25 cellular contexts compared by ENCODE assay signal in genomic region chr15:99154271-99154670, GRCh38. TPM values are rescaled to one million over a fixed set of nuclear protein-coding genes. Genes with fewer than 3 reads are reported as not detected.
A peak's percentile ranks its signal among the peaks of the same experiment; 100 is the strongest.
DNase-seq lines count a peak whose midpoint lies in the region; ATAC-seq and TF ChIP-seq lines count a peak whose summit lies in the region.
"Had no signal": no experiment of that assay in that cellular context is flagged by ENCODE, and none has a peak within 500 bp of the region (broad histone marks: within the 10 kb centered on the region; RNA-seq: fewer than 3 reads in every experiment).

No MANE protein-coding gene starts in this region.

- CTCF ChIA-PET in A673 (lab: Charles Lee) (no interaction called here), IMR-90 (lab: Yijun Ruan, JAX) (no interaction called here)
- CTCF ChIA-PET in activated CD8-positive, alpha-beta T cell treated with anti-CD3 and anti-CD28 coated beads, Interleukin-2, amount 10 ng/mL, durations not matched to agents 7 days and 5 days (lab: Charles Lee): no interaction called here

- H3K18ac ChIP-seq in IMR-90 (ENCODE audit: low read depth, low read length): no peak overlapping the region

- no peak overlapping the region for H3K27ac Mint-ChIP-seq in activated CD8-positive, alpha-beta T cell treated with anti-CD3 and anti-CD28 coated beads, Interleukin-2, amount 10 ng/mL, durations not matched to agents 7 days and 5 days
- H3K27ac Mint-ChIP-seq: activated CD4-positive, alpha-beta T cell treated with anti-CD3 and anti-CD28 coated beads, Interleukin-2, amount 10 ng/mL, durations not matched to agents 24 days and 14 days; activated naive CD8-positive, alpha-beta T cell; naive thymus-derived CD8-positive, alpha-beta T cell; type B pancreatic cell had no signal

- H3K56ac ChIP-seq in IMR-90 (ENCODE audit: extremely low read depth, insufficient read depth, low read length): no peak overlapping the region

- no TSS peak for BruUV-seq in A673 (replicated peaks; lab: Mats Ljungman, UMichigan)
- no TSS peak for BruUV-seq in IMR-90 (replicated peaks; lab: Mats Ljungman, UMichigan)

- H3K4ac ChIP-seq in IMR-90 (ENCODE audit: low read depth, low read length): no peak overlapping the region

- H4K8ac ChIP-seq in IMR-90 (ENCODE audit: low read depth in 2 of 2, low read length in 2 of 2): peak overlapping the region in 1 of 2 experiments; percentile 19; a peak in 1 of 4 replicates

- no peak overlapping the region for H2BK5ac ChIP-seq in IMR-90 (ENCODE audit: low read depth, low read length, poor library complexity, severe bottlenecking)

- dilution Hi-C loops in IMR-90 (cut with HindIII; ENCODE audit: low sequenced_read_pairs, unreplicated experiment): no loop called here

- no peak overlapping the region for H2BK20ac ChIP-seq in IMR-90 (ENCODE audit: low read depth, low read length)

- H3K9me3 ChIP-seq in A673 (ENCODE audit: low read depth, low read length, poor library complexity, severe bottlenecking) (no peaks in the 10 kb centered on the region), IMR-90 (ENCODE audit: control insufficient read depth, insufficient read depth, low read length) (no peaks in the 10 kb centered on the region), liver (ENCODE audit: control insufficient read depth in 4 of 4, low read length in 3 of 4) (no peaks in the 10 kb centered on the region)
- H3K9me3 ChIP-seq: BLaER1, right atrium auricular region had no signal

- no peak overlapping the region for H2AK5ac ChIP-seq in IMR-90 (ENCODE audit: low read depth, low read length)

- TF ChIP-seq POLR2A in IMR-90 (IDR thresholded peaks at IDR 0.05; ENCODE audit: low read depth, low read length): no peak

- H3K4me1 Mint-ChIP-seq in activated CD8-positive, alpha-beta T cell treated with anti-CD3 and anti-CD28 coated beads, Interleukin-2, amount 10 ng/mL, durations not matched to agents 7 days and 5 days (ENCODE audit: low read depth): peaks cover 8% of the 10 kb centered on the region
- H3K4me1 Mint-ChIP-seq: naive thymus-derived CD8-positive, alpha-beta T cell had no signal

- no peak for ATAC-seq in IMR-90 (ENCODE audit: low read depth)
- no peak for ATAC-seq in activated CD8-positive, alpha-beta T cell treated with anti-CD3 and anti-CD28 coated beads, Interleukin-2, amount 10 ng/mL, durations not matched to agents 7 days and 5 days
- ATAC-seq: esophagus mucosa; HCT116; naive thymus-derived CD8-positive, alpha-beta T cell had no signal

- H3K36me3 Mint-ChIP-seq in activated CD8-positive, alpha-beta T cell treated with anti-CD3 and anti-CD28 coated beads, Interleukin-2, amount 10 ng/mL, durations not matched to agents 7 days and 5 days (ENCODE audit: low read depth): no peaks in the 10 kb centered on the region
- H3K36me3 Mint-ChIP-seq: activated naive CD8-positive, alpha-beta T cell; naive thymus-derived CD8-positive, alpha-beta T cell had no signal

- H2BK15ac ChIP-seq in IMR-90 (ENCODE audit: low read depth, low read length): no peak overlapping the region

- in situ Hi-C loops in IMR-90 (cut with MboI; ENCODE audit: low sequenced_read_pairs): no loop called here

- H3K23ac ChIP-seq in IMR-90 (ENCODE audit: low read depth, low read length): no peak overlapping the region

- POLR2A ChIA-PET in A673 (lab: Charles Lee; ENCODE audit: low non-redundant PET): no interaction called here
- POLR2A ChIA-PET in IMR-90 (lab: Charles Lee; ENCODE audit: unreplicated experiment): no interaction called here
- POLR2A ChIA-PET in activated CD8-positive, alpha-beta T cell treated with anti-CD3 and anti-CD28 coated beads, Interleukin-2, amount 10 ng/mL, durations not matched to agents 7 days and 5 days (lab: Charles Lee): no interaction called here

- no peaks in the 10 kb centered on the region for H3K27me3 Mint-ChIP-seq in activated CD8-positive, alpha-beta T cell treated with anti-CD3 and anti-CD28 coated beads, Interleukin-2, amount 10 ng/mL, durations not matched to agents 7 days and 5 days (ENCODE audit: low read depth)
- H3K27me3 Mint-ChIP-seq: activated CD4-positive, alpha-beta T cell treated with anti-CD3 and anti-CD28 coated beads, Interleukin-2, amount 10 ng/mL, durations not matched to agents 24 days and 14 days; type B pancreatic cell had no signal

- no peaks in the 10 kb centered on the region for H4K20me1 ChIP-seq in IMR-90 (ENCODE audit: insufficient read depth, low read length)
- H4K20me1 ChIP-seq: BLaER1 had no signal

- H3K14ac ChIP-seq in IMR-90 (replicated peaks; ENCODE audit: low read depth, low read length): peak overlapping the region; percentile 25; the same call in 1 of the 2 replicates

- H3K9me1 ChIP-seq in IMR-90 (ENCODE audit: insufficient read depth, low read length): peaks cover 23% of the 10 kb centered on the region; the same call in 1 of the 2 replicates

- no peak overlapping the region for H3K4me2 ChIP-seq in IMR-90 (ENCODE audit: low read depth, low read length)
- H3K4me2 ChIP-seq: BLaER1, PC-9 had no signal

- H3K4me1 ChIP-seq in A673 (ENCODE audit: insufficient read depth, low read length, poor library complexity, severe bottlenecking) (no peaks in the 10 kb centered on the region), IMR-90 (ENCODE audit: control insufficient read depth, insufficient read depth, low read length) (peaks cover 14% of the 10 kb centered on the region), liver (ENCODE audit: control insufficient read depth in 4 of 4, insufficient read depth in 4 of 4, low read length in 3 of 4) (peaks cover 0 to 27% (median 12%) of the 10 kb centered on the region in 4 donors)

- DNase-seq in A673 (ENCODE audit: low spot score): peak; percentile 23
- DNase-seq in IMR-90: peak; percentile 29
- DNase-seq in astrocyte of the hippocampus (ENCODE audit: low read depth, low spot score): peak; percentile 20
- DNase-seq in head of caudate nucleus: no peak
- no peak for DNase-seq in inferior parietal cortex (ENCODE audit: extremely low spot score)
- no peak for DNase-seq in activated CD8-positive, alpha-beta T cell treated with anti-CD3 and anti-CD28 coated beads, Interleukin-2, amount 10 ng/mL, durations not matched to agents 7 days and 5 days
- DNase-seq in HCEC 1CT: no peak
- DNase-seq: ACHN; activated CD4-positive, alpha-beta T cell treated with anti-CD3 and anti-CD28 coated beads, Interleukin-2, amount 10 ng/mL, durations not matched to agents 24 days and 14 days; Calu3; cerebellar nuclear complex; MV-4-11; naive thymus-derived CD8-positive, alpha-beta T cell; NCI-H2171 treated with DMSO at 0.1 percent for 48 hours; NCI-H748 treated with DMSO at 0.1 percent for 48 hours; PC-9; SIG-M5 had no signal

- TF ChIP-seq CTCF in A673 (conservative IDR thresholded peaks at IDR 0.05; ENCODE audit: low read depth, low read length) (no peak), IMR-90 (conservative IDR thresholded peaks at IDR 0.05; ENCODE audit: low read depth, low read length) (no peak), liver (IDR thresholded peaks at IDR 0.05; ENCODE audit: low read depth, low read length, missing input control) (no peak)

- no peak overlapping the region for H2AFZ ChIP-seq in IMR-90 (replicated peaks; ENCODE audit: low read length, poor library complexity)
- H2AFZ ChIP-seq: PC-9 had no signal

- H3K36me3 ChIP-seq in A673 (ENCODE audit: insufficient read depth, low read length, poor library complexity, severe bottlenecking) (no peaks in the 10 kb centered on the region), IMR-90 (ENCODE audit: control insufficient read depth, insufficient read depth, low read length) (peaks cover 11% of the 10 kb centered on the region), liver (ENCODE audit: control insufficient read depth in 4 of 4, insufficient read depth in 3 of 4, low read depth in 1 of 4, low read length in 3 of 4) (peaks cover 0 to 7% (median 0%) of the 10 kb centered on the region in 4 donors)
- H3K36me3 ChIP-seq: BLaER1 had no signal

- H2AK9ac ChIP-seq in IMR-90 (replicated peaks; ENCODE audit: low read depth, low read length, poor library complexity): peak overlapping the region; percentile 71

- H4K91ac ChIP-seq in IMR-90 (ENCODE audit: insufficient read depth, low read depth, low read length): no peak overlapping the region

- no peaks in the 10 kb centered on the region for H3K9me3 Mint-ChIP-seq in activated CD8-positive, alpha-beta T cell treated with anti-CD3 and anti-CD28 coated beads, Interleukin-2, amount 10 ng/mL, durations not matched to agents 7 days and 5 days (ENCODE audit: insufficient read depth)
- H3K9me3 Mint-ChIP-seq: activated CD4-positive, alpha-beta T cell treated with anti-CD3 and anti-CD28 coated beads, Interleukin-2, amount 10 ng/mL, durations not matched to agents 24 days and 14 days; naive thymus-derived CD8-positive, alpha-beta T cell; type B pancreatic cell had no signal

- H3K27ac ChIP-seq in A673 (ENCODE audit: low read depth, low read length, poor library complexity, severe bottlenecking) (no peak overlapping the region), IMR-90 (ENCODE audit: insufficient read depth, low read length) (no peak overlapping the region), liver (ENCODE audit: low read depth in 1 of 2, low read length in 2 of 2) (no peak overlapping the region)
- H3K27ac ChIP-seq: BLaER1, PC-9, right atrium auricular region had no signal

- H3K4me3 Mint-ChIP-seq in activated CD8-positive, alpha-beta T cell treated with anti-CD3 and anti-CD28 coated beads, Interleukin-2, amount 10 ng/mL, durations not matched to agents 7 days and 5 days: no peak overlapping the region
- H3K4me3 Mint-ChIP-seq: activated CD4-positive, alpha-beta T cell treated with anti-CD3 and anti-CD28 coated beads, Interleukin-2, amount 10 ng/mL, durations not matched to agents 24 days and 14 days; activated naive CD8-positive, alpha-beta T cell; naive thymus-derived CD8-positive, alpha-beta T cell; type B pancreatic cell had no signal

- H4K5ac ChIP-seq in IMR-90 (ENCODE audit: low read depth, low read length): no peak overlapping the region

- intact Hi-C loops in A673 (cut with micrococcal nuclease; ENCODE audit: unreplicated experiment) (no loop called here), IMR-90 (cut with micrococcal nuclease) (no loop called here), head of caudate nucleus (cut with DNase I) (no loop called here)

- peaks cover 0 to 16% of the 10 kb centered on the region in 2 experiments; a peak in 1 of 4 replicates for H3K79me1 ChIP-seq in IMR-90 (ENCODE audit: low read depth in 1 of 2, low read length in 2 of 2)

- TF ChIP-seq RAD21 in IMR-90 (IDR thresholded peaks at IDR 0.05; ENCODE audit: low read length): no peak
- TF ChIP-seq RAD21 in liver (IDR thresholded peaks at IDR 0.05): no peak

- H3K9ac ChIP-seq in IMR-90 (ENCODE audit: low read depth, low read length): no peak overlapping the region
- H3K9ac ChIP-seq in liver (ENCODE audit: low read depth in 1 of 2, low read length in 2 of 2): no peak overlapping the region
- H3K9ac ChIP-seq: BLaER1 had no signal

- H2BK120ac ChIP-seq in IMR-90 (ENCODE audit: low read depth, low read length): no peak overlapping the region

- WGBS in IMR-90 (ENCODE audit: extremely low coverage in 2 of 2, insufficient read length in 1 of 2), 2 experiments: no CpG with 5 or more reads among the region's 2 CpGs
- 23% methylated on average over 2 of the region's 2 CpGs for WGBS in liver

- no peaks in the 10 kb centered on the region for H3K27me3 ChIP-seq in A673 (replicated peaks; ENCODE audit: insufficient read depth, low read depth, low read length, poor library complexity)
- no peaks in the 10 kb centered on the region for H3K27me3 ChIP-seq in IMR-90 (ENCODE audit: control insufficient read depth, insufficient read depth, low read length)
- no peaks in the 10 kb centered on the region for H3K27me3 ChIP-seq in liver (ENCODE audit: control insufficient read depth in 4 of 4, insufficient read depth in 4 of 4, low read length in 3 of 4)
- H3K27me3 ChIP-seq: BLaER1, right atrium auricular region had no signal

- H3K4me3 ChIP-seq in A673 (ENCODE audit: low read depth, low read length, poor library complexity, severe bottlenecking) (no peak overlapping the region), IMR-90 (ENCODE audit: insufficient read depth, low read depth, low read length) (no peak overlapping the region), liver (ENCODE audit: low read depth in 1 of 3, low read length in 3 of 3) (no peak overlapping the region)
- H3K4me3 ChIP-seq: BLaER1, PC-9, right atrium auricular region had no signal

RNA-seq across cellular contexts. Expression of gene SYNM, which starts 49.4 kb away (rescaled TPM):
- total RNA-seq in A673 (2021) (2.6 and 2.7 TPM in 2 replicates), IMR-90 (2012; rRNA removed) (3.4 and 5.0 TPM in 2 replicates), liver (1 to 10 TPM; 1.0 to 6.4 TPM)
- polyA plus RNA-seq in IMR-90 (2012; rRNA removed) (1.9 and 2.1 TPM in 2 replicates), liver (1 to 10 TPM in 1 of 2 donors, under 1 TPM in 1; 0.39 to 1.4 TPM)
- polyA plus RNA-seq in IMR-90 (2012; cell fraction: cytosol; rRNA removed): 0.81 and 0.86 TPM in 2 replicates
- 3.0 and 8.1 TPM in 2 replicates for polyA plus RNA-seq in IMR-90 (2012; cell fraction: nucleus; rRNA removed; ENCODE audit: low replicate concordance)
- total RNA-seq in activated CD8-positive, alpha-beta T cell treated with anti-CD3 and anti-CD28 coated beads, Interleukin-2, amount 10 ng/mL, durations not matched to agents 7 days and 5 days: under 1 TPM; 0.18 to 0.29 TPM
- total RNA-seq: HT-29 had no signal

Comparison
In these comparisons a context has a peak if more than half of its experiments do, and no peak if none do; other contexts are left out.
1. DNase-seq: peak in A673 (single experiment), IMR-90 (single experiment) and astrocyte of the hippocampus (single experiment); none in head of caudate nucleus (0 of 42), inferior parietal cortex (single experiment), activated CD8-positive, alpha-beta T cell treated with anti-CD3 and anti-CD28 coated beads, Interleukin-2, amount 10 ng/mL, durations not matched to agents 7 days and 5 days (single experiment) and HCEC 1CT (single experiment).